In genomic region chr1:100321098-100321493, GRCh38 we compare ENCODE assay signal across 21 cellular contexts.
"Had no signal": no experiment of that assay in that cellular context is flagged by ENCODE, and none has a peak within 500 bp of the region (broad histone marks: within the 10 kb centered on the region; RNA-seq: fewer than 3 reads in every experiment).

No MANE protein-coding gene starts in this region.

- H3K27ac Mint-ChIP-seq: T-cell had no signal

- H3K4me3 Mint-ChIP-seq: T-cell had no signal

- H3K9ac ChIP-seq: KMS-11, SK-N-SH had no signal

- ATAC-seq: T-cell had no signal

- H3K9me3 ChIP-seq: SK-N-SH had no signal

- H3K27ac ChIP-seq: KMS-11 had no signal

- H3K4me1 Mint-ChIP-seq: T-cell had no signal

- DNase-seq: Kasumi-1, MM.1S, NCI-H1092 treated with DMSO at 0.1 percent for 48 hours, NCI-H1436, NCI-H187, NCI-H2029, NCI-H2081 treated with DMSO at 0.1 percent for 48 hours, NCI-H2171, NCI-H226, NCI-H446, NCI-H510A, NCI-H524 treated with DMSO at 0.1 percent for 48 hours, NCI-H69, NCI-H774, RPMI8226, SHP77, SK-N-SH, SW 1271, T-cell had no signal

- H3K4me2 ChIP-seq: KMS-11, SK-N-SH had no signal

- H3K27me3 Mint-ChIP-seq: T-cell had no signal

- FAIRE-seq: RCC 7860 had no signal
